ENCODE assay signal across 8 cellular contexts in genomic region chr22:31496735-31497146, GRCh38. TPM values are rescaled to one million over a fixed set of nuclear protein-coding genes. Genes with fewer than 3 reads are reported as not detected.
DNase-seq lines count a peak whose midpoint lies in the region; ATAC-seq and TF ChIP-seq lines count a peak whose summit lies in the region.

No MANE protein-coding gene starts in this region.

- H3K27ac Mint-ChIP-seq in chondrocyte (ENCODE audit: unreplicated experiment): peak overlapping the region; percentile 32
- peak overlapping the region; percentile 100 for H3K27ac Mint-ChIP-seq in stimulated activated memory B cell treated with anti-CD40 and anti-IgM and Interleukin-4, amounts not matched to agents 10 μg/mL and 1 μg/mL and 100 μg/mL, for 72 hours

- DNase-seq in T-helper 2 cell (peak in 4 of 5 experiments; percentile 17 to 64 (median 32)), chondrocyte (ENCODE audit: low spot score) (no peak), lung microvascular endothelial cell (ENCODE audit: low read depth in 2 of 2) (peak; percentile 19 to 26), islet precursor cell (no peak), ecto neural progenitor cell (ENCODE audit: low spot score) (no peak)

- TF ChIP-seq CTCF in chondrocyte (IDR thresholded peaks at IDR 0.05): no peak

- peak overlapping the region; percentile 92 for H3K4me3 Mint-ChIP-seq in chondrocyte (ENCODE audit: unreplicated experiment)
- peak overlapping the region; percentile 95 for H3K4me3 Mint-ChIP-seq in stimulated activated memory B cell treated with anti-CD40 and anti-IgM and Interleukin-4, amounts not matched to agents 10 μg/mL and 1 μg/mL and 100 μg/mL, for 72 hours

- H3K27me3 Mint-ChIP-seq in chondrocyte (ENCODE audit: low read depth): no peaks in the 10 kb centered on the region
- H3K27me3 Mint-ChIP-seq in stimulated activated memory B cell treated with anti-CD40 and anti-IgM and Interleukin-4, amounts not matched to agents 10 μg/mL and 1 μg/mL and 100 μg/mL, for 72 hours: no peaks in the 10 kb centered on the region

- peaks cover 16% of the 10 kb centered on the region for H3K4me1 Mint-ChIP-seq in chondrocyte (ENCODE audit: low read depth)
- H3K4me1 Mint-ChIP-seq in stimulated activated memory B cell treated with anti-CD40 and anti-IgM and Interleukin-4, amounts not matched to agents 10 μg/mL and 1 μg/mL and 100 μg/mL, for 72 hours: peaks cover 44% of the 10 kb centered on the region

- no peaks in the 10 kb centered on the region for H3K36me3 Mint-ChIP-seq in chondrocyte (ENCODE audit: low read depth)
- peaks cover 5% of the 10 kb centered on the region for H3K36me3 Mint-ChIP-seq in stimulated activated memory B cell treated with anti-CD40 and anti-IgM and Interleukin-4, amounts not matched to agents 10 μg/mL and 1 μg/mL and 100 μg/mL, for 72 hours

- peaks cover 4% of the 10 kb centered on the region for H3K9me3 Mint-ChIP-seq in chondrocyte (ENCODE audit: low read depth)
- no peaks in the 10 kb centered on the region for H3K9me3 Mint-ChIP-seq in stimulated activated memory B cell treated with anti-CD40 and anti-IgM and Interleukin-4, amounts not matched to agents 10 μg/mL and 1 μg/mL and 100 μg/mL, for 72 hours

- ATAC-seq in GM19023 (IDR thresholded peaks at IDR 0.05; ENCODE audit: unreplicated experiment): peak; percentile 29
- ATAC-seq in HG03108 (IDR thresholded peaks at IDR 0.05; ENCODE audit: unreplicated experiment): peak; percentile 16
- peak; percentile 40 for ATAC-seq in stimulated activated memory B cell treated with anti-CD40 and anti-IgM and Interleukin-4, amounts not matched to agents 10 μg/mL and 1 μg/mL and 100 μg/mL, for 72 hours

RNA-seq across cellular contexts. Expression of gene SFI1, which starts 0.4 kb away (rescaled TPM):
- total RNA-seq in chondrocyte (20.3 to 30.9 TPM (median 22.4 TPM) in 3 replicates), lung microvascular endothelial cell (8.5 and 18.1 TPM in 2 replicates)

RNA-seq across cellular contexts. Expression of gene EIF4ENIF1, which starts 7.1 kb away (rescaled TPM):
- total RNA-seq in chondrocyte (29.3 to 34.0 TPM (median 31.9 TPM) in 3 replicates), lung microvascular endothelial cell (6.5 and 11.5 TPM in 2 replicates)

Comparison
In these comparisons a context has a peak if more than half of its experiments do, and no peak if none do; other contexts are left out.
1. DNase-seq: peak in T-helper 2 cell (4 of 5) and lung microvascular endothelial cell (2 of 2); none in chondrocyte (single experiment), islet precursor cell (single experiment) and ecto neural progenitor cell (single experiment).
2. Peak in every context shown above with its lines, with median percentiles within 50 percentile points of each other: ATAC-seq.